1 cellular context compared by ENCODE assay signal in the genomic region with DNA sequence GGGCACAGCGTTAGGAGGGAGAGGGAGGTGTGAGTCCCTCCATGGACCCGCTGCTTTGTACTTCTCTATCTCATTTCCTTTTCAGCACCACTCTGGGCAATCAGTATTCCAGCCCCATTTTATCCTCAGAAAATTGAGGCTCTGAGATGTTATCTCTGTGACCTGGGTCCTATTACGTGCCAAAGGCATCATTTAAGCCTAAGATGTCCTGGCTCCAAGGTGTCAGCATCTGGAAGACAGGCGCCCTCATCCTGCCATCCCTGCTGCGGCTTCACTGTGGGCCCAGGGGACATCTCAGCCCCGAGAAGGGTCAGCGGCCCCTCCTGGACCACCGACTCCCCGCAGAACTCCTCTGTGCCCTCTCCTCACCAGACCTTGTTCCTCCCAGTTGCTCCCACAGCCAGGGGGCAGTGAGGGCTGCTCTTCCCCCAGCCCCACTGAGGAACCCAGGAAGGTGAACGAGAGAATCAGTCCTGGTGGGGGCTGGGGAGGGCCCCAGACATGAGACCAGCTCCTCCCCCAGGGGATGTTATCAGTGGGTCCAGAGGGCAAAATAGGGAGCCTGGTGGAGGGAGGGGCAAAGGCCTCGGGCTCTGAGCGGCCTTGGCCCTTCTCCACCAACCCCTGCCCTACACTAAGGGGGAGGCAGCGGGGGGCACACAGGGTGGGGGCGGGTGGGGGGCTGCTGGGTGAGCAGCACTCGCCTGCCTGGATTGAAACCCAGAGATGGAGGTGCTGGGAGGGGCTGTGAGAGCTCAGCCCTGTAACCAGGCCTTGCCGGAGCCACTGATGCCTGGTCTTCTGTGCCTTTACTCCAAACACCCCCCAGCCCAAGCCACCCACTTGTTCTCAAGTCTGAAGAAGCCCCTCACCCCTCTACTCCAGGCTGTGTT.
TF ChIP-seq lines count a peak whose summit lies in the region.

No MANE protein-coding gene starts in this region.

TF ChIP-seq in HepG2, 621 proteins besides CTCF, POLR2A, EP300 and RAD21 (continued from another document and continues in another):
- TF ChIP-seq, protein P1, sequence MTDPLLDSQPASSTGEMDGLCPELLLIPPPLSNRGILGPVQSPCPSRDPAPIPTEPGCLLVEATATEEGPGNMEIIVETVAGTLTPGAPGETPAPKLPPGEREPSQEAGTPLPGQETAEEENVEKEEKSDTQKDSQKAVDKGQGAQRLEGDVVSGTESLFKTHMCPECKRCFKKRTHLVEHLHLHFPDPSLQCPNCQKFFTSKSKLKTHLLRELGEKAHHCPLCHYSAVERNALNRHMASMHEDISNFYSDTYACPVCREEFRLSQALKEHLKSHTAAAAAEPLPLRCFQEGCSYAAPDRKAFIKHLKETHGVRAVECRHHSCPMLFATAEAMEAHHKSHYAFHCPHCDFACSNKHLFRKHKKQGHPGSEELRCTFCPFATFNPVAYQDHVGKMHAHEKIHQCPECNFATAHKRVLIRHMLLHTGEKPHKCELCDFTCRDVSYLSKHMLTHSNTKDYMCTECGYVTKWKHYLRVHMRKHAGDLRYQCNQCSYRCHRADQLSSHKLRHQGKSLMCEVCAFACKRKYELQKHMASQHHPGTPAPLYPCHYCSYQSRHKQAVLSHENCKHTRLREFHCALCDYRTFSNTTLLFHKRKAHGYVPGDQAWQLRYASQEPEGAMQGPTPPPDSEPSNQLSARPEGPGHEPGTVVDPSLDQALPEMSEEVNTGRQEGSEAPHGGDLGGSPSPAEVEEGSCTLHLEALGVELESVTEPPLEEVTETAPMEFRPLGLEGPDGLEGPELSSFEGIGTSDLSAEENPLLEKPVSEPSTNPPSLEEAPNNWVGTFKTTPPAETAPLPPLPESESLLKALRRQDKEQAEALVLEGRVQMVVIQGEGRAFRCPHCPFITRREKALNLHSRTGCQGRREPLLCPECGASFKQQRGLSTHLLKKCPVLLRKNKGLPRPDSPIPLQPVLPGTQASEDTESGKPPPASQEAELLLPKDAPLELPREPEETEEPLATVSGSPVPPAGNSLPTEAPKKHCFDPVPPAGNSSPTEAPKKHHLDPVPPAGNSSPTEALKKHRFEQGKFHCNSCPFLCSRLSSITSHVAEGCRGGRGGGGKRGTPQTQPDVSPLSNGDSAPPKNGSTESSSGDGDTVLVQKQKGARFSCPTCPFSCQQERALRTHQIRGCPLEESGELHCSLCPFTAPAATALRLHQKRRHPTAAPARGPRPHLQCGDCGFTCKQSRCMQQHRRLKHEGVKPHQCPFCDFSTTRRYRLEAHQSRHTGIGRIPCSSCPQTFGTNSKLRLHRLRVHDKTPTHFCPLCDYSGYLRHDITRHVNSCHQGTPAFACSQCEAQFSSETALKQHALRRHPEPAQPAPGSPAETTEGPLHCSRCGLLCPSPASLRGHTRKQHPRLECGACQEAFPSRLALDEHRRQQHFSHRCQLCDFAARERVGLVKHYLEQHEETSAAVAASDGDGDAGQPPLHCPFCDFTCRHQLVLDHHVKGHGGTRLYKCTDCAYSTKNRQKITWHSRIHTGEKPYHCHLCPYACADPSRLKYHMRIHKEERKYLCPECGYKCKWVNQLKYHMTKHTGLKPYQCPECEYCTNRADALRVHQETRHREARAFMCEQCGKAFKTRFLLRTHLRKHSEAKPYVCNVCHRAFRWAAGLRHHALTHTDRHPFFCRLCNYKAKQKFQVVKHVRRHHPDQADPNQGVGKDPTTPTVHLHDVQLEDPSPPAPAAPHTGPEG (CRISPR knock-in tag; IDR thresholded peaks at IDR 0.05), result no peak
- TF ChIP-seq ZNF747 (CRISPR knock-in tag; IDR thresholded peaks at IDR 0.05; ENCODE audit: borderline replicate concordance), result no peak
- TF ChIP-seq, protein P2, sequence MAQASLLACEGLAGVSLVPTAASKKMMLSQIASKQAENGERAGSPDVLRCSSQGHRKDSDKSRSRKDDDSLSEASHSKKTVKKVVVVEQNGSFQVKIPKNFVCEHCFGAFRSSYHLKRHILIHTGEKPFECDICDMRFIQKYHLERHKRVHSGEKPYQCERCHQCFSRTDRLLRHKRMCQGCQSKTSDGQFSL (CRISPR knock-in tag; IDR thresholded peaks at IDR 0.05), result no peak
- TF ChIP-seq SAFB2 (CRISPR knock-in tag; IDR thresholded peaks at IDR 0.05; ENCODE audit: borderline replicate concordance, low read depth), result 0 out of 2 replicates have a peak, but pooled peaks have one; percentile 45
- TF ChIP-seq MBNL3 (CRISPR knock-in tag; conservative IDR thresholded peaks at IDR 0.05), result no peak
- peak; percentile 82 for TF ChIP-seq SPEN (CRISPR knock-in tag; IDR thresholded peaks at IDR 0.05; ENCODE audit: low read depth)
- TF ChIP-seq, protein P3, sequence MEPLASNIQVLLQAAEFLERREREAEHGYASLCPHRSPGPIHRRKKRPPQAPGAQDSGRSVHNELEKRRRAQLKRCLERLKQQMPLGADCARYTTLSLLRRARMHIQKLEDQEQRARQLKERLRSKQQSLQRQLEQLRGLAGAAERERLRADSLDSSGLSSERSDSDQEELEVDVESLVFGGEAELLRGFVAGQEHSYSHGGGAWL (CRISPR knock-in tag; IDR thresholded peaks at IDR 0.05), result no peak
- peak; percentile 30; the same call in 1 of the 2 replicates for TF ChIP-seq NFYC (CRISPR knock-in tag; IDR thresholded peaks at IDR 0.05)
- TF ChIP-seq ONECUT2 (CRISPR knock-in tag; IDR thresholded peaks at IDR 0.05), result peak; percentile 37; the same call in 1 of the 2 replicates
- TF ChIP-seq, protein P4, sequence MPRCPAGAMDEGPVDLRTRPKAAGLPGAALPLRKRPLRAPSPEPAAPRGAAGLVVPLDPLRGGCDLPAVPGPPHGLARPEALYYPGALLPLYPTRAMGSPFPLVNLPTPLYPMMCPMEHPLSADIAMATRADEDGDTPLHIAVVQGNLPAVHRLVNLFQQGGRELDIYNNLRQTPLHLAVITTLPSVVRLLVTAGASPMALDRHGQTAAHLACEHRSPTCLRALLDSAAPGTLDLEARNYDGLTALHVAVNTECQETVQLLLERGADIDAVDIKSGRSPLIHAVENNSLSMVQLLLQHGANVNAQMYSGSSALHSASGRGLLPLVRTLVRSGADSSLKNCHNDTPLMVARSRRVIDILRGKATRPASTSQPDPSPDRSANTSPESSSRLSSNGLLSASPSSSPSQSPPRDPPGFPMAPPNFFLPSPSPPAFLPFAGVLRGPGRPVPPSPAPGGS (CRISPR knock-in tag; IDR thresholded peaks at IDR 0.05), result no peak
- TF ChIP-seq, protein P5, sequence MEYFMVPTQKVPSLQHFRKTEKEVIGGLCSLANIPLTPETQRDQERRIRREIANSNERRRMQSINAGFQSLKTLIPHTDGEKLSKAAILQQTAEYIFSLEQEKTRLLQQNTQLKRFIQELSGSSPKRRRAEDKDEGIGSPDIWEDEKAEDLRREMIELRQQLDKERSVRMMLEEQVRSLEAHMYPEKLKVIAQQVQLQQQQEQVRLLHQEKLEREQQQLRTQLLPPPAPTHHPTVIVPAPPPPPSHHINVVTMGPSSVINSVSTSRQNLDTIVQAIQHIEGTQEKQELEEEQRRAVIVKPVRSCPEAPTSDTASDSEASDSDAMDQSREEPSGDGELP (IDR thresholded peaks at IDR 0.05; ENCODE audit: borderline replicate concordance, low read depth), result peak; percentile 57; the same call in 1 of the 2 replicates
- TF ChIP-seq ZNF329 (CRISPR knock-in tag; IDR thresholded peaks at IDR 0.05; ENCODE audit: low read depth), result no peak; the same call in 1 of the 2 replicates
- TF ChIP-seq RFX1 (IDR thresholded peaks at IDR 0.05), result no peak
- 0 out of 2 replicates have a peak, but pooled peaks have one; percentile 12 for TF ChIP-seq PCBP1 (IDR thresholded peaks at IDR 0.05; ENCODE audit: borderline replicate concordance, low read depth, low read length)
- TF ChIP-seq ZNF777 (CRISPR knock-in tag; IDR thresholded peaks at IDR 0.05), result peak; percentile 27; the same call in 1 of the 2 replicates
- TF ChIP-seq TP53 (CRISPR knock-in tag; conservative IDR thresholded peaks at IDR 0.05), result 0 out of 2 replicates have a peak, but pooled peaks have one; percentile 19
- TF ChIP-seq SIX1 (CRISPR knock-in tag; IDR thresholded peaks at IDR 0.05; ENCODE audit: borderline replicate concordance), result peak; percentile 63; the same call in 1 of the 2 replicates
- TF ChIP-seq TCF7L2 (IDR thresholded peaks at IDR 0.05; ENCODE audit: low read depth, low read length), result no peak
- no peak for TF ChIP-seq YEATS2 (CRISPR knock-in tag; IDR thresholded peaks at IDR 0.05; ENCODE audit: borderline replicate concordance)
- TF ChIP-seq ZSCAN25 (CRISPR knock-in tag; IDR thresholded peaks at IDR 0.05), result peak; percentile 98
- TF ChIP-seq RARG (CRISPR knock-in tag; IDR thresholded peaks at IDR 0.05; ENCODE audit: low read depth), result no peak
- no peak for TF ChIP-seq SCMH1 (CRISPR knock-in tag; IDR thresholded peaks at IDR 0.05; ENCODE audit: borderline replicate concordance)
- TF ChIP-seq ZNF33B (CRISPR knock-in tag; IDR thresholded peaks at IDR 0.05), result no peak
- TF ChIP-seq, protein P6, sequence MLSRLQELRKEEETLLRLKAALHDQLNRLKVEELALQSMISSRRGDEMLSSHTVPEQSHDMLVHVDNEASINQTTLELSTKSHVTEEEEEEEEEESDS (CRISPR knock-in tag; IDR thresholded peaks at IDR 0.05; ENCODE audit: borderline replicate concordance), result no peak; the same call in 1 of the 2 replicates
- no peak for TF ChIP-seq WIZ (CRISPR knock-in tag; IDR thresholded peaks at IDR 0.05)
- TF ChIP-seq, protein P7, sequence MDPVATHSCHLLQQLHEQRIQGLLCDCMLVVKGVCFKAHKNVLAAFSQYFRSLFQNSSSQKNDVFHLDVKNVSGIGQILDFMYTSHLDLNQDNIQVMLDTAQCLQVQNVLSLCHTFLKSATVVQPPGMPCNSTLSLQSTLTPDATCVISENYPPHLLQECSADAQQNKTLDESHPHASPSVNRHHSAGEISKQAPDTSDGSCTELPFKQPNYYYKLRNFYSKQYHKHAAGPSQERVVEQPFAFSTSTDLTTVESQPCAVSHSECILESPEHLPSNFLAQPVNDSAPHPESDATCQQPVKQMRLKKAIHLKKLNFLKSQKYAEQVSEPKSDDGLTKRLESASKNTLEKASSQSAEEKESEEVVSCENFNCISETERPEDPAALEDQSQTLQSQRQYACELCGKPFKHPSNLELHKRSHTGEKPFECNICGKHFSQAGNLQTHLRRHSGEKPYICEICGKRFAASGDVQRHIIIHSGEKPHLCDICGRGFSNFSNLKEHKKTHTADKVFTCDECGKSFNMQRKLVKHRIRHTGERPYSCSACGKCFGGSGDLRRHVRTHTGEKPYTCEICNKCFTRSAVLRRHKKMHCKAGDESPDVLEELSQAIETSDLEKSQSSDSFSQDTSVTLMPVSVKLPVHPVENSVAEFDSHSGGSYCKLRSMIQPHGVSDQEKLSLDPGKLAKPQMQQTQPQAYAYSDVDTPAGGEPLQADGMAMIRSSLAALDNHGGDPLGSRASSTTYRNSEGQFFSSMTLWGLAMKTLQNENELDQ (CRISPR knock-in tag; IDR thresholded peaks at IDR 0.05; ENCODE audit: borderline replicate concordance), result no peak
- TF ChIP-seq, protein P8, sequence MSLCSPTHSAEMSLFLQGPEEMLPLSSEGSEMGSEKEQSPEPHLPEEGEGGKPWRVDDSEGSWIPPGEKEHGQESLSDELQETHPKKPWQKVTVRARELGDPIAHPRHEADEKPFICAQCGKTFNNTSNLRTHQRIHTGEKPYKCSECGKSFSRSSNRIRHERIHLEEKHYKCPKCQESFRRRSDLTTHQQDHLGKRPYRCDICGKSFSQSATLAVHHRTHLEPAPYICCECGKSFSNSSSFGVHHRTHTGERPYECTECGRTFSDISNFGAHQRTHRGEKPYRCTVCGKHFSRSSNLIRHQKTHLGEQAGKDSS (CRISPR knock-in tag; IDR thresholded peaks at IDR 0.05; ENCODE audit: borderline replicate concordance, low read depth), result peak; percentile 65
- no peak for TF ChIP-seq SNRNP70 (IDR thresholded peaks at IDR 0.05; ENCODE audit: low read depth, low read length)
- no peak for TF ChIP-seq MXD4 (CRISPR knock-in tag; IDR thresholded peaks at IDR 0.05)
- peak; percentile 58; the same call in 1 of the 2 replicates for TF ChIP-seq ZSCAN30 (CRISPR knock-in tag; IDR thresholded peaks at IDR 0.05)
- peak; percentile 23; the same call in 1 of the 2 replicates for TF ChIP-seq ZNF333 (CRISPR knock-in tag; IDR thresholded peaks at IDR 0.05; ENCODE audit: borderline replicate concordance)
- peak; percentile 74; the same call in 1 of the 2 replicates for TF ChIP-seq GFI1 (CRISPR knock-in tag; IDR thresholded peaks at IDR 0.05; ENCODE audit: borderline replicate concordance)
- TF ChIP-seq ZZZ3 (CRISPR knock-in tag; IDR thresholded peaks at IDR 0.05; ENCODE audit: borderline replicate concordance), result no peak; the same call in 1 of the 2 replicates
- TF ChIP-seq, protein P9, sequence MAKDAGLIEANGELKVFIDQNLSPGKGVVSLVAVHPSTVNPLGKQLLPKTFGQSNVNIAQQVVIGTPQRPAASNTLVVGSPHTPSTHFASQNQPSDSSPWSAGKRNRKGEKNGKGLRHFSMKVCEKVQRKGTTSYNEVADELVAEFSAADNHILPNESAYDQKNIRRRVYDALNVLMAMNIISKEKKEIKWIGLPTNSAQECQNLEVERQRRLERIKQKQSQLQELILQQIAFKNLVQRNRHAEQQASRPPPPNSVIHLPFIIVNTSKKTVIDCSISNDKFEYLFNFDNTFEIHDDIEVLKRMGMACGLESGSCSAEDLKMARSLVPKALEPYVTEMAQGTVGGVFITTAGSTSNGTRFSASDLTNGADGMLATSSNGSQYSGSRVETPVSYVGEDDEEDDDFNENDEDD (CRISPR knock-in tag; IDR thresholded peaks at IDR 0.05; ENCODE audit: borderline replicate concordance), result 0 out of 2 replicates have a peak, but pooled peaks have one; percentile 35
- no peak for TF ChIP-seq ZSCAN22 (CRISPR knock-in tag; IDR thresholded peaks at IDR 0.05)
- 0 out of 2 replicates have a peak, but pooled peaks have one; percentile 19 for TF ChIP-seq ELF1 (CRISPR knock-in tag; IDR thresholded peaks at IDR 0.05)
- TF ChIP-seq, protein P10, sequence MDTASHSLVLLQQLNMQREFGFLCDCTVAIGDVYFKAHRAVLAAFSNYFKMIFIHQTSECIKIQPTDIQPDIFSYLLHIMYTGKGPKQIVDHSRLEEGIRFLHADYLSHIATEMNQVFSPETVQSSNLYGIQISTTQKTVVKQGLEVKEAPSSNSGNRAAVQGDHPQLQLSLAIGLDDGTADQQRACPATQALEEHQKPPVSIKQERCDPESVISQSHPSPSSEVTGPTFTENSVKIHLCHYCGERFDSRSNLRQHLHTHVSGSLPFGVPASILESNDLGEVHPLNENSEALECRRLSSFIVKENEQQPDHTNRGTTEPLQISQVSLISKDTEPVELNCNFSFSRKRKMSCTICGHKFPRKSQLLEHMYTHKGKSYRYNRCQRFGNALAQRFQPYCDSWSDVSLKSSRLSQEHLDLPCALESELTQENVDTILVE (CRISPR knock-in tag; IDR thresholded peaks at IDR 0.05), result no peak
- TF ChIP-seq ZBTB20 (CRISPR knock-in tag; IDR thresholded peaks at IDR 0.05; ENCODE audit: borderline replicate concordance, low read depth), result no peak; the same call in 1 of the 2 replicates
- TF ChIP-seq ZNF563 (CRISPR knock-in tag; IDR thresholded peaks at IDR 0.05), result peak; percentile 36; the same call in 1 of the 2 replicates
- no peak for TF ChIP-seq DR1 (CRISPR knock-in tag; IDR thresholded peaks at IDR 0.05)
- no peak for TF ChIP-seq CEBPB (IDR thresholded peaks at IDR 0.05; ENCODE audit: borderline replicate concordance, low read depth, low read length)
- TF ChIP-seq, protein P11, sequence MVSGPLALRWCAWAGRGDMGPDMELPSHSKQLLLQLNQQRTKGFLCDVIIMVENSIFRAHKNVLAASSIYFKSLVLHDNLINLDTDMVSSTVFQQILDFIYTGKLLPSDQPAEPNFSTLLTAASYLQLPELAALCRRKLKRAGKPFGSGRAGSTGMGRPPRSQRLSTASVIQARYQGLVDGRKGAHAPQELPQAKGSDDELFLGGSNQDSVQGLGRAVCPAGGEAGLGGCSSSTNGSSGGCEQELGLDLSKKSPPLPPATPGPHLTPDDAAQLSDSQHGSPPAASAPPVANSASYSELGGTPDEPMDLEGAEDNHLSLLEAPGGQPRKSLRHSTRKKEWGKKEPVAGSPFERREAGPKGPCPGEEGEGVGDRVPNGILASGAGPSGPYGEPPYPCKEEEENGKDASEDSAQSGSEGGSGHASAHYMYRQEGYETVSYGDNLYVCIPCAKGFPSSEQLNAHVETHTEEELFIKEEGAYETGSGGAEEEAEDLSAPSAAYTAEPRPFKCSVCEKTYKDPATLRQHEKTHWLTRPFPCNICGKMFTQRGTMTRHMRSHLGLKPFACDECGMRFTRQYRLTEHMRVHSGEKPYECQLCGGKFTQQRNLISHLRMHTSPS (CRISPR knock-in tag; IDR thresholded peaks at IDR 0.05; ENCODE audit: low read depth), result peak; percentile 82
